In the genomic region with DNA sequence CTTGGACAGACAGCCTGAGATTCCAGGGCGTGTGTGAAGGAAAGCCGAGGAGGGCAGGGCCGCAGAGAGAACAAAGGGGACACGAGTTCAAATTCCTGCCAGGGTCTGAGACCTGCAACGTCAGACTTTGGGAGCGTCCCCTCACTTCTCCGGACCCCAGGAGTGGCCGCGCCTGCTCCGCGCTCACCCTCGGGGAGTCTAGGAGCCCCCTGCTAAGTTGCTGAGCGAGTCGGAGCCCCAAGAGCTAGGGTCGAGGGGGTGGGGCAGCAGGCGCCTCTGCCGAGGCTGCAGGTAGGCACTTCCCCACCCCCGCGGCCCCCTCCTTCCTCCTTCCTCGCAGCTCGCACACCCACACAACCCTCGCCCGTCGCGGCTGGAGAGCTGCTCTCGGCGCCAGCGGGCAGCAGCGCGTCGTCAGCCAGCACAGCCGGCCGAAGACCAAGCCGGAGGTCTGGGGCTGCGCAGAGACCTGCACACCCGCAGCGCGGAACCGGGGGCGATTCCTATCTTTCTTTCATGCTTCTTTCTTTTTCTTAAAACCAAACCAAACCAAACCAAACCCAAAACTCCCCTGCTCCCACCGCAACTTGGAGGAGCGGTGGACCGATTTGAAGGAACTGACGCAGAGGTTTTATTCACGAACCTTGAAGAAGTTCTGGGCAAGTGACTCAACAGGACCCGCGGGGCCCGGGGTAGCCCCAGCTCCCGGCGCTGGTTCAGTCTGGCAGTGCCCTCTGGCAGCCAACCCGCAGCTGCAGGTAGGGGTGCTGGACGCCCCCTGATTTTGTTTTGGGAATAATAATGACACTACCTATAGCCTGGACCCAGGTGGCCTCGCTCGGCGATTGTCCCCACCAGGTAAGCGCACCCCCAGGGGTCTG, we compare ENCODE assay signal across 15 cellular contexts. TPM values are rescaled to one million over a fixed set of nuclear protein-coding genes. Genes with fewer than 3 reads are reported as not detected.
DNase-seq lines count a peak whose midpoint lies in the region; ATAC-seq, FAIRE-seq and TF ChIP-seq lines count a peak whose summit lies in the region.
"Had no signal": no experiment of that assay in that cellular context is flagged by ENCODE, and none has a peak within 500 bp of the region (broad histone marks: within the 10 kb centered on the region; RNA-seq: fewer than 3 reads in every experiment).

A gene (plus strand): TSS at position 352 of the 881 bp plus-strand sequence. CDS start 10,563 bp downstream, outside the sequence.

- H3K23me2 ChIP-seq in H1 (ENCODE audit: low read depth, low read length): peaks cover 4% of the 10 kb centered on the region; the same call in 1 of the 2 replicates

- H3K79me1 ChIP-seq in H1 (ENCODE audit: low read depth, low read length): no peaks in the 10 kb centered on the region

- H3K27me3 ChIP-seq in H1 (replicated peaks in 1 of 4; ENCODE audit: control insufficient read depth in 3 of 4, extremely low read depth in 1 of 4, insufficient read depth in 3 of 4, low read length in 3 of 4) (peaks cover 18 to 49% (median 36%) of the 10 kb centered on the region in 4 experiments), pancreas (peaks cover 0 to 19% (median 13%) of the 10 kb centered on the region in 4 donors)

- peak within 1 kb of the TSS; percentile 81 to 94 for H3K4me2 ChIP-seq in H1 (ENCODE audit: insufficient read depth in 1 of 2, low read depth in 2 of 2, low read length in 2 of 2)

- DNase-seq in NCI-H2227 (lab: John Stamatoyannopoulos, UW; ENCODE audit: unreplicated experiment): peak; percentile 32
- no peak for DNase-seq in NCI-H2227 treated with DMSO at 0.1 percent for 48 hours (lab: John Stamatoyannopoulos, UW)
- DNase-seq in NCI-H1105 (lab: John Stamatoyannopoulos, UW): peak; percentile 27
- peak in 1 of 2 experiments; percentile 63 for DNase-seq in H1 (ENCODE audit: low read depth in 1 of 2, low spot score in 2 of 2)
- peak in 3 of 6 donors; percentile 26 to 62 (median 49) for DNase-seq in pancreas
- DNase-seq: tibial artery had no signal

- no peak within 1 kb of the TSS for H3K9ac ChIP-seq in H1 (replicated peaks in 1 of 4; ENCODE audit: extremely low read depth in 1 of 4, low read depth in 3 of 4, low read length in 3 of 4)
- H3K9ac ChIP-seq: parathyroid adenoma had no signal

- no peaks in the 10 kb centered on the region for H3K79me2 ChIP-seq in H1 (ENCODE audit: control insufficient read depth in 1 of 2, insufficient read depth in 2 of 2, low read length in 2 of 2)
- H3K79me2 ChIP-seq: parathyroid adenoma had no signal

- H3K27ac ChIP-seq in H1 (ENCODE audit: low read depth, low read length) (no peak within 1 kb of the TSS), pancreas (no peak within 1 kb of the TSS)
- H3K27ac ChIP-seq: esophagus muscularis mucosa, parathyroid adenoma, tibial artery had no signal

- H3K14ac ChIP-seq in H1 (ENCODE audit: insufficient read length): no peak within 1 kb of the TSS

- H2BK15ac ChIP-seq in H1 (ENCODE audit: low read length): no peak within 1 kb of the TSS

- peaks cover 0 to 3% of the 10 kb centered on the region in 2 experiments for H4K20me1 ChIP-seq in H1 (replicated peaks in 1 of 2; ENCODE audit: control insufficient read depth in 1 of 2, insufficient read depth in 2 of 2, low read length in 2 of 2)

- no peak within 1 kb of the TSS for H2BK5ac ChIP-seq in H1 (ENCODE audit: low read depth, low read length)

- no peak for TF ChIP-seq POLR2A in H1 (IDR thresholded peaks at IDR 0.05; ENCODE audit: control extremely low read depth in 1 of 2, low read depth in 2 of 2, low read length in 2 of 2)

- H3K4ac ChIP-seq in H1 (replicated peaks; ENCODE audit: insufficient read length, low read depth, low read length): no peak within 1 kb of the TSS

- H3K36me3 ChIP-seq in H1 (ENCODE audit: control insufficient read depth in 2 of 4, insufficient read depth in 4 of 4, low read length in 3 of 4): no peaks in the 10 kb centered on the region
- no peaks in the 10 kb centered on the region for H3K36me3 ChIP-seq in pancreas
- H3K36me3 ChIP-seq: esophagus muscularis mucosa, MG63, tibial artery had no signal

- H3K18ac ChIP-seq in H1 (ENCODE audit: extremely low read depth, low read length): no peak within 1 kb of the TSS

- 11% methylated on average over 43 of the region's 56 CpGs; no CpG with 5 or more reads in 1 of the 2 experiments for WGBS in H1 (ENCODE audit: extremely low coverage in 1 of 2, insufficient coverage in 1 of 2, insufficient read length in 1 of 2, insufficient replicate concordance in 2 of 2, low coverage in 1 of 2, low lambda C conversion rate in 2 of 2, missing lambda C conversion rate in 1 of 2), 2 experiments
- 7% methylated on average over 45 to 56 of the region's 56 CpGs for WGBS in pancreas, 2 donors

- peak within 1 kb of the TSS; percentile 45 to 63 (median 52) for H3K4me3 ChIP-seq in H1 (ENCODE audit: extremely low read depth in 1 of 4, insufficient read depth in 2 of 4, low read depth in 3 of 4, low read length in 4 of 4)
- H3K4me3 ChIP-seq in pancreas: peak within 1 kb of the TSS in 1 of 4 donors; percentile 3
- H3K4me3 ChIP-seq: esophagus muscularis mucosa, GM12878, MG63, tibial artery had no signal

- H2AK5ac ChIP-seq in H1 (ENCODE audit: low read depth, low read length): no peak within 1 kb of the TSS

- H2BK120ac ChIP-seq in H1 (replicated peaks; ENCODE audit: low read depth, low read length): no peak within 1 kb of the TSS

- TF ChIP-seq CTCF in H1 (IDR thresholded peaks at IDR 0.05; ENCODE audit: control extremely low read depth in 1 of 3, insufficient read depth in 1 of 3, low read depth in 1 of 3, low read length in 3 of 3) (no peak), pancreas (IDR thresholded peaks at IDR 0.05) (no peak)

- no peak for TF ChIP-seq RAD21 in H1 (IDR thresholded peaks at IDR 0.05 in 1 of 2, conservative IDR thresholded peaks at IDR 0.05 in 1 of 2; ENCODE audit: low read depth in 2 of 2, low read length in 2 of 2)

- intact Hi-C loops in pancreas (cut with DNase I): no loop called here

- H2BK20ac ChIP-seq in H1 (ENCODE audit: low read length): no peak within 1 kb of the TSS

- no peak within 1 kb of the TSS for H4K91ac ChIP-seq in H1 (replicated peaks; ENCODE audit: insufficient read length, low read length)

- H3K4me1 ChIP-seq in H1 (replicated peaks in 1 of 4; ENCODE audit: control insufficient read depth in 3 of 4, insufficient read depth in 4 of 4, low read length in 3 of 4): peaks cover 0 to 3% (median 0%) of the 10 kb centered on the region in 4 experiments; a peak in 2 of 7 replicates
- H3K4me1 ChIP-seq in pancreas: no peaks in the 10 kb centered on the region
- H3K4me1 ChIP-seq: parathyroid adenoma had no signal

- ATAC-seq in pancreas: peak in 3 of 4 donors; percentile 28 to 81 (median 76)
- ATAC-seq in GM19395 (IDR thresholded peaks at IDR 0.05; ENCODE audit: unreplicated experiment): no peak
- ATAC-seq in HG03139 (IDR thresholded peaks at IDR 0.05; ENCODE audit: unreplicated experiment): no peak
- ATAC-seq in HG03108 (IDR thresholded peaks at IDR 0.05; ENCODE audit: unreplicated experiment): no peak

- H3K23ac ChIP-seq in H1 (ENCODE audit: insufficient read length): no peak within 1 kb of the TSS

- TF ChIP-seq EP300 in H1 (IDR thresholded peaks at IDR 0.05; ENCODE audit: borderline replicate concordance in 1 of 2, low read depth in 2 of 2, low read length in 2 of 2): no peak

- H4K5ac ChIP-seq in H1 (ENCODE audit: insufficient read length, low read depth, low read length): no peak within 1 kb of the TSS

- H2AFZ ChIP-seq in H1 (ENCODE audit: low read length): no peak within 1 kb of the TSS
- H2AFZ ChIP-seq: parathyroid adenoma had no signal

- H2BK12ac ChIP-seq in H1 (ENCODE audit: low read depth, low read length): no peak within 1 kb of the TSS

- POLR2A ChIA-PET in H1 (lab: Charles Lee; ENCODE audit: partially characterized antibody): no interaction called here

- FAIRE-seq in H1 (lab: Jason Lieb, UNC) (no peak), pancreas (lab: Jason Lieb, UNC) (no peak)
- FAIRE-seq: D721Med, GM12878 had no signal

- CTCF ChIA-PET in H1 (lab: Charles Lee; ENCODE audit: partially characterized antibody): interaction anchor here (0.7 to 1.7 kb wide), 6 partner anchors 12 to 98 kb away, joined by 3 to 4 read pairs (median 3); no protein-coding TSS in a partner anchor

- H4K8ac ChIP-seq in H1 (ENCODE audit: extremely low read depth, insufficient read depth, low read length): peak within 1 kb of the TSS; percentile 36; the same call in 1 of the 2 replicates

- no peak within 1 kb of the TSS for H3K56ac ChIP-seq in H1 (replicated peaks; ENCODE audit: insufficient read length, low read depth, low read length)

- no peaks in the 10 kb centered on the region for H3K9me3 ChIP-seq in H1 (ENCODE audit: insufficient read depth in 2 of 2, low read depth in 1 of 2, low read length in 1 of 2)
- H3K9me3 ChIP-seq in pancreas: no peaks in the 10 kb centered on the region

TF ChIP-seq in H1, 55 proteins besides CTCF, POLR2A, EP300 and RAD21 (continues in another document):
- TF ChIP-seq TCF12 (IDR thresholded peaks at IDR 0.05; ENCODE audit: low read depth, low read length) (no peak), RBBP5 (IDR thresholded peaks at IDR 0.05; ENCODE audit: borderline replicate concordance, low read depth, low read length) (0 out of 2 replicates have a peak, but pooled peaks have one; percentile 36)
- TF ChIP-seq, protein P1, sequence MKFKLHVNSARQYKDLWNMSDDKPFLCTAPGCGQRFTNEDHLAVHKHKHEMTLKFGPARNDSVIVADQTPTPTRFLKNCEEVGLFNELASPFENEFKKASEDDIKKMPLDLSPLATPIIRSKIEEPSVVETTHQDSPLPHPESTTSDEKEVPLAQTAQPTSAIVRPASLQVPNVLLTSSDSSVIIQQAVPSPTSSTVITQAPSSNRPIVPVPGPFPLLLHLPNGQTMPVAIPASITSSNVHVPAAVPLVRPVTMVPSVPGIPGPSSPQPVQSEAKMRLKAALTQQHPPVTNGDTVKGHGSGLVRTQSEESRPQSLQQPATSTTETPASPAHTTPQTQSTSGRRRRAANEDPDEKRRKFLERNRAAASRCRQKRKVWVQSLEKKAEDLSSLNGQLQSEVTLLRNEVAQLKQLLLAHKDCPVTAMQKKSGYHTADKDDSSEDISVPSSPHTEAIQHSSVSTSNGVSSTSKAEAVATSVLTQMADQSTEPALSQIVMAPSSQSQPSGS (IDR thresholded peaks at IDR 0.05; ENCODE audit: low read length): no peak

RNA-seq across cellular contexts. Expression of the gene that starts here (rescaled TPM):
- not detected in 2 replicates for total RNA-seq in H1 (2021; fragmentation: NEBNext Ultra II Directional; extraction: Animal tissue kit (Norgen Biotek cat#: 25700))
- polyA plus RNA-seq in H1 (2011; rRNA removed) (0.02 TPM in 1 of 2 replicates, not detected in the other), pancreas (under 1 TPM; 0.11 to 0.47 TPM)
- polyA plus RNA-seq in H1 (2011; cell fraction: cytosol; rRNA removed): not detected
- not detected for polyA plus RNA-seq in H1 (2011; cell fraction: nucleus; rRNA removed)
- polyA plus RNA-seq in H1 (2012, experiment 1 of 2): not detected in 4 replicates
- not detected for polyA plus RNA-seq in H1 (2012, experiment 2 of 2)
- polyA plus RNA-seq in H1 (2013, experiment 1 of 2): not detected
- 0.02 TPM for polyA plus RNA-seq in H1 (2013, experiment 2 of 2)
- polyA minus RNA-seq in H1 (2011; rRNA and poly(A)+ RNA removed): not detected in 2 replicates
- not detected for polyA minus RNA-seq in H1 (2011; cell fraction: cytosol; rRNA and poly(A)+ RNA removed)
- not detected for polyA minus RNA-seq in H1 (2011; cell fraction: nucleus; rRNA and poly(A)+ RNA removed)
- under 1 TPM in 5 of 6 donors, not detected in 1; 0.05 to 0.34 (median 0.12) TPM for total RNA-seq in pancreas
- total RNA-seq: esophagus muscularis mucosa, GM12878, Right ventricle myocardium superior had no signal

Comparison
In these comparisons a context has a peak if more than half of its experiments do, and no peak if none do; other contexts are left out.
1. Peak in ATAC-seq in pancreas; RNA of the gene not detected or under 1 TPM.